17 cellular contexts compared by ENCODE assay signal in genomic region chr5:156581725-156582124, GRCh38.
DNase-seq lines count a peak whose midpoint lies in the region; ATAC-seq, FAIRE-seq and TF ChIP-seq lines count a peak whose summit lies in the region.
"Had no signal": no experiment of that assay in that cellular context is flagged by ENCODE, and none has a peak within 500 bp of the region (broad histone marks: within the 10 kb centered on the region; RNA-seq: fewer than 3 reads in every experiment).

No MANE protein-coding gene starts in this region.

- H3K36me3 ChIP-seq in gastroesophageal sphincter (no peaks in the 10 kb centered on the region), heart right ventricle (no peaks in the 10 kb centered on the region), transverse colon (no peaks in the 10 kb centered on the region), testis (ENCODE audit: low read depth, missing control alignments) (no peaks in the 10 kb centered on the region), pancreas (no peaks in the 10 kb centered on the region)
- H3K36me3 ChIP-seq: BLaER1 treated with 17β-estradiol and CSF1 and Interleukin-3, amounts not matched to agents 10 nM and 100 nM had no signal

- 0 to 36% methylated on average over 1 of the region's 3 CpGs for WGBS in gastroesophageal sphincter (ENCODE audit: low coverage in 1 of 2), 2 donors
- WGBS in heart right ventricle, 2 donors, result 45 to 69% methylated on average over 3 of the region's 3 CpGs
- WGBS in right cardiac atrium, result 77% methylated on average over 3 of the region's 3 CpGs
- 79 to 81% methylated on average over 2 to 3 of the region's 3 CpGs for WGBS in transverse colon (ENCODE audit: low coverage in 1 of 2), 2 donors
- 82 to 90% methylated on average over 3 of the region's 3 CpGs for WGBS in testis, 2 donors
- 71 to 79% methylated on average over 3 of the region's 3 CpGs for WGBS in pancreas, 2 donors

- peaks cover 7 to 47% (median 13%) of the 10 kb centered on the region in 3 donors for H3K4me1 ChIP-seq in gastroesophageal sphincter
- peaks cover 4 to 40% (median 14%) of the 10 kb centered on the region in 9 donors for H3K4me1 ChIP-seq in heart right ventricle
- H3K4me1 ChIP-seq in right cardiac atrium (ENCODE audit: control insufficient read depth, insufficient read depth, low read length), result peaks cover 6% of the 10 kb centered on the region
- peaks cover 0 to 11% (median 5%) of the 10 kb centered on the region in 4 donors for H3K4me1 ChIP-seq in transverse colon
- peaks cover 12% of the 10 kb centered on the region for H3K4me1 ChIP-seq in testis
- H3K4me1 ChIP-seq in pancreas, result no peaks in the 10 kb centered on the region
- H3K4me1 ChIP-seq: BLaER1 treated with 17β-estradiol and CSF1 and Interleukin-3, amounts not matched to agents 10 nM and 100 nM; Caco-2 had no signal

- no peak for TF ChIP-seq CTCF in gastroesophageal sphincter (IDR thresholded peaks at IDR 0.05)
- TF ChIP-seq CTCF in heart right ventricle (IDR thresholded peaks at IDR 0.05), result no peak
- no peak for TF ChIP-seq CTCF in transverse colon (IDR thresholded peaks at IDR 0.05)
- TF ChIP-seq CTCF in testis (IDR thresholded peaks at IDR 0.05), result no peak
- no peak for TF ChIP-seq CTCF in pancreas (IDR thresholded peaks at IDR 0.05)

- H3K27ac ChIP-seq in gastroesophageal sphincter, result peak overlapping the region; percentile 81 to 99 (median 84)
- peak overlapping the region; percentile 42 to 86 (median 78) for H3K27ac ChIP-seq in heart right ventricle
- peak overlapping the region; percentile 85 for H3K27ac ChIP-seq in right cardiac atrium (ENCODE audit: low read length)
- H3K27ac ChIP-seq in transverse colon, result peak overlapping the region in 3 of 4 donors; percentile 37 to 62 (median 48)
- H3K27ac ChIP-seq in testis, result no peak overlapping the region
- H3K27ac ChIP-seq in pancreas, result no peak overlapping the region
- H3K27ac ChIP-seq: BLaER1 treated with 17β-estradiol and CSF1 and Interleukin-3, amounts not matched to agents 10 nM and 100 nM had no signal

- FAIRE-seq in pancreas (lab: Jason Lieb, UNC), result no peak
- FAIRE-seq: D721Med, G401.6, GM12891, GM18507, H54 had no signal

- TF ChIP-seq EP300 in gastroesophageal sphincter (IDR thresholded peaks at IDR 0.05), result no peak
- no peak for TF ChIP-seq EP300 in transverse colon (IDR thresholded peaks at IDR 0.05; ENCODE audit: low read depth)

- ATAC-seq in gastroesophageal sphincter, result peak; percentile 6
- ATAC-seq in heart right ventricle, result peak in 7 of 8 donors; percentile 4 to 74 (median 15)
- ATAC-seq in right cardiac atrium, result peak in 1 of 2 donors; percentile 32
- ATAC-seq in pancreas, result no peak
- ATAC-seq: GM23338 had no signal

- intact Hi-C loops in heart right ventricle (cut with DNase I), result loop anchor here in 2 of 10 donors (5.0 to 10.0 kb wide), 4 partner anchors 106 to 254 kb away; partner anchors contain the start of gene SGCD (in 1 of the 2)
- intact Hi-C loops in right cardiac atrium (cut with DNase I), result no loop called here
- intact Hi-C loops in transverse colon (cut with DNase I; ENCODE audit: low total_unique reads), result no loop called here
- intact Hi-C loops in testis (cut with DNase I; ENCODE audit: low total_unique reads), result no loop called here
- intact Hi-C loops in pancreas (cut with DNase I), result no loop called here

- no peak overlapping the region for H3K4me3 ChIP-seq in gastroesophageal sphincter
- no peak overlapping the region for H3K4me3 ChIP-seq in heart right ventricle
- no peak overlapping the region for H3K4me3 ChIP-seq in right cardiac atrium (ENCODE audit: low read length)
- H3K4me3 ChIP-seq in transverse colon, result no peak overlapping the region
- no peak overlapping the region for H3K4me3 ChIP-seq in testis
- H3K4me3 ChIP-seq in pancreas, result no peak overlapping the region
- H3K4me3 ChIP-seq: BLaER1 treated with 17β-estradiol and CSF1 and Interleukin-3, amounts not matched to agents 10 nM and 100 nM; GM23338 had no signal

- H3K27me3 ChIP-seq in gastroesophageal sphincter (no peaks in the 10 kb centered on the region), heart right ventricle (no peaks in the 10 kb centered on the region), right cardiac atrium (ENCODE audit: control insufficient read depth, insufficient read depth) (no peaks in the 10 kb centered on the region), transverse colon (no peaks in the 10 kb centered on the region), testis (no peaks in the 10 kb centered on the region), pancreas (no peaks in the 10 kb centered on the region)
- H3K27me3 ChIP-seq: BLaER1 treated with 17β-estradiol and CSF1 and Interleukin-3, amounts not matched to agents 10 nM and 100 nM had no signal

- TF ChIP-seq POLR2A in gastroesophageal sphincter (IDR thresholded peaks at IDR 0.05) (no peak), transverse colon (IDR thresholded peaks at IDR 0.05) (no peak), testis (IDR thresholded peaks at IDR 0.05) (no peak)

- peaks cover 0 to 24% (median 0%) of the 10 kb centered on the region in 3 donors for H3K9me3 ChIP-seq in gastroesophageal sphincter
- H3K9me3 ChIP-seq in heart right ventricle, result peaks cover 0 to 32% (median 0%) of the 10 kb centered on the region in 11 donors
- H3K9me3 ChIP-seq in right cardiac atrium (ENCODE audit: control insufficient read depth, low read length), result no peaks in the 10 kb centered on the region
- H3K9me3 ChIP-seq in transverse colon, result no peaks in the 10 kb centered on the region
- H3K9me3 ChIP-seq in testis, result no peaks in the 10 kb centered on the region
- no peaks in the 10 kb centered on the region for H3K9me3 ChIP-seq in pancreas
- H3K9me3 ChIP-seq: Caco-2 had no signal

- in situ Hi-C loops in transverse colon (cut with MboI; ENCODE audit: low pct_ligation_motif_present in 1 of 4, low pct_unique_long_range_greater_than_20kb in 1 of 4, low sequenced_read_pairs in 3 of 4), result no loop called here

- DNase-seq in heart right ventricle (no peak), right cardiac atrium (no peak), transverse colon (no peak), testis (no peak), middle frontal gyrus (ENCODE audit: extremely low spot score, low spot score) (no peak), pancreas (no peak)
- DNase-seq: Caco-2; CD8-positive, alpha-beta memory T cell; HCEC 1CT had no signal

Comparison
In these comparisons a context has a peak if more than half of its experiments do, and no peak if none do; other contexts are left out.
1. ATAC-seq: peak in gastroesophageal sphincter (single experiment) and heart right ventricle (7 of 8); none in pancreas (0 of 4).
2. H3K27ac ChIP-seq: peak in gastroesophageal sphincter (4 of 4), heart right ventricle (10 of 10), right cardiac atrium (single experiment) and transverse colon (3 of 4); none in testis (0 of 2) and pancreas (0 of 4).